Comparison of ENCODE assay signal across 21 cellular contexts in genomic region chr10:132075909-132076577, GRCh38. TPM values are rescaled to one million over a fixed set of nuclear protein-coding genes. Genes with fewer than 3 reads are reported as not detected.
DNase-seq lines count a peak whose midpoint lies in the region; ATAC-seq and TF ChIP-seq lines count a peak whose summit lies in the region.
"Had no signal": no experiment of that assay in that cellular context is flagged by ENCODE, and none has a peak within 500 bp of the region (broad histone marks: within the 10 kb centered on the region; RNA-seq: fewer than 3 reads in every experiment).

No MANE protein-coding gene starts in this region.

- no peak overlapping the region for H3K23ac ChIP-seq in neuronal stem cell (ENCODE audit: low read depth, low read length, poor library complexity)

- intact Hi-C loops in left ventricle myocardium superior (cut with micrococcal nuclease) = no loop called here

- no peak overlapping the region for H3K18ac ChIP-seq in neuronal stem cell (ENCODE audit: low read length)

- H2AK5ac ChIP-seq in neuronal stem cell (ENCODE audit: low read depth, low read length) = no peak overlapping the region

- no peak overlapping the region for H4K8ac ChIP-seq in neuronal stem cell (ENCODE audit: low read depth, low read length)

- H3K4me1 ChIP-seq in right atrium auricular region (no peaks in the 10 kb centered on the region), neuronal stem cell (ENCODE audit: control insufficient read depth in 2 of 2, insufficient read depth in 1 of 2, low read depth in 1 of 2, low read length in 2 of 2) (no peaks in the 10 kb centered on the region)
- peaks cover 16 to 42% (median 25%) of the 10 kb centered on the region in 10 experiments for H3K4me1 ChIP-seq in BLaER1 treated with 17β-estradiol and CSF1 and Interleukin-3, amounts not matched to agents 10 nM and 100 nM
- H3K4me1 ChIP-seq: A549, BE2C, Caco-2 had no signal

- H2BK5ac ChIP-seq in neuronal stem cell (ENCODE audit: low read length) = no peak overlapping the region

- no peaks in the 10 kb centered on the region for H3K4me1 Mint-ChIP-seq in activated T-cell treated with anti-CD3 and anti-CD28 coated beads, Interleukin-2, amount 50 U/mL, for 4 hours (ENCODE audit: low read depth)

- H4K91ac ChIP-seq in neuronal stem cell (ENCODE audit: low read depth, low read length, poor library complexity) = peak overlapping the region; percentile 22

- no peak for ATAC-seq in left ventricle myocardium superior
- ATAC-seq in activated T-cell treated with anti-CD3 and anti-CD28 coated beads, Interleukin-2, amount 50 U/mL, for 4 hours = no peak
- ATAC-seq: CD8-positive, alpha-beta T cell; HCT116 had no signal

- H3K9me3 Mint-ChIP-seq in activated T-cell treated with anti-CD3 and anti-CD28 coated beads, Interleukin-2, amount 50 U/mL, for 4 hours = no peaks in the 10 kb centered on the region

- H3K27me3 Mint-ChIP-seq in activated T-cell treated with anti-CD3 and anti-CD28 coated beads, Interleukin-2, amount 50 U/mL, for 4 hours (ENCODE audit: low read depth) = peaks cover 22% of the 10 kb centered on the region

- peak overlapping the region in 5 of 11 experiments; percentile 19 to 46 (median 41); a peak in 7 of 22 replicates for H3K9ac ChIP-seq in BLaER1 treated with 17β-estradiol and CSF1 and Interleukin-3, amounts not matched to agents 10 nM and 100 nM
- no peak overlapping the region for H3K9ac ChIP-seq in neuronal stem cell (ENCODE audit: low read depth, low read length, poor library complexity)
- H3K9ac ChIP-seq: GM23248 had no signal

- no peak overlapping the region for H2BK12ac ChIP-seq in neuronal stem cell (ENCODE audit: low read length)

- H3K36me3 Mint-ChIP-seq in activated T-cell treated with anti-CD3 and anti-CD28 coated beads, Interleukin-2, amount 50 U/mL, for 4 hours (ENCODE audit: insufficient read depth) = no peaks in the 10 kb centered on the region
- H3K36me3 Mint-ChIP-seq: CD4-positive, CD25-positive, alpha-beta regulatory T cell; CD8-positive, alpha-beta T cell had no signal

- H3K79me1 ChIP-seq in neuronal stem cell (ENCODE audit: low read depth, low read length) = no peaks in the 10 kb centered on the region

- H2AFZ ChIP-seq in neuronal stem cell (ENCODE audit: low read length) = no peak overlapping the region
- H2AFZ ChIP-seq: GM23248 had no signal

- H3K4me3 ChIP-seq in right atrium auricular region (no peak overlapping the region), coronary artery (no peak overlapping the region), neuronal stem cell (ENCODE audit: low read length in 2 of 2) (no peak overlapping the region)
- H3K4me3 ChIP-seq in BLaER1 treated with 17β-estradiol and CSF1 and Interleukin-3, amounts not matched to agents 10 nM and 100 nM = no peak overlapping the region; a peak in 1 of 20 replicates
- H3K4me3 ChIP-seq: A549, GM23248 had no signal

- H3K27ac ChIP-seq in right atrium auricular region = no peak overlapping the region
- H3K27ac ChIP-seq in BLaER1 treated with 17β-estradiol and CSF1 and Interleukin-3, amounts not matched to agents 10 nM and 100 nM = peak overlapping the region in 10 of 11 experiments; percentile 30 to 78 (median 69); a peak in 19 of 22 replicates
- H3K27ac ChIP-seq in coronary artery = no peak overlapping the region
- H3K27ac ChIP-seq in neuronal stem cell (replicated peaks; ENCODE audit: low read length) = no peak overlapping the region
- H3K27ac ChIP-seq in caudate nucleus (ENCODE audit: low read depth, low read length) = no peak overlapping the region
- H3K27ac ChIP-seq: A549, C4-2B, GM23248 had no signal

- H3K14ac ChIP-seq in neuronal stem cell (ENCODE audit: low read length) = no peak overlapping the region

- H4K20me1 ChIP-seq in BLaER1 treated with 17β-estradiol and CSF1 and Interleukin-3, amounts not matched to agents 10 nM and 100 nM = no peaks in the 10 kb centered on the region

- H2BK120ac ChIP-seq in neuronal stem cell (ENCODE audit: low read depth, low read length) = peak overlapping the region; percentile 61

- peak overlapping the region; percentile 51 to 81 (median 70) for H3K4me2 ChIP-seq in BLaER1 treated with 17β-estradiol and CSF1 and Interleukin-3, amounts not matched to agents 10 nM and 100 nM
- no peak overlapping the region for H3K4me2 ChIP-seq in neuronal stem cell (ENCODE audit: insufficient read depth, low read length, poor library complexity, severe bottlenecking)
- H3K4me2 ChIP-seq: A549 had no signal

- H3K27me3 ChIP-seq in right atrium auricular region (no peaks in the 10 kb centered on the region), neuronal stem cell (ENCODE audit: control insufficient read depth in 3 of 3, insufficient read depth in 3 of 3, low read depth in 1 of 3, low read length in 3 of 3) (peaks cover 0 to 7% (median 0%) of the 10 kb centered on the region in 3 experiments)
- no peaks in the 10 kb centered on the region for H3K27me3 ChIP-seq in BLaER1 treated with 17β-estradiol and CSF1 and Interleukin-3, amounts not matched to agents 10 nM and 100 nM
- H3K27me3 ChIP-seq: BE2C had no signal

- no peaks in the 10 kb centered on the region for H3K36me3 ChIP-seq in right atrium auricular region
- no peaks in the 10 kb centered on the region for H3K36me3 ChIP-seq in BLaER1 treated with 17β-estradiol and CSF1 and Interleukin-3, amounts not matched to agents 10 nM and 100 nM
- H3K36me3 ChIP-seq in neuronal stem cell (replicated peaks in 1 of 2; ENCODE audit: control insufficient read depth in 2 of 2, insufficient read depth in 2 of 2, low read length in 2 of 2) = no peaks in the 10 kb centered on the region
- H3K36me3 ChIP-seq: BE2C had no signal

- H3K4ac ChIP-seq in neuronal stem cell (ENCODE audit: low read length) = no peak overlapping the region

- no peak overlapping the region for H3K4me3 Mint-ChIP-seq in activated T-cell treated with anti-CD3 and anti-CD28 coated beads, Interleukin-2, amount 50 U/mL, for 4 hours
- H3K4me3 Mint-ChIP-seq: CD4-positive, CD25-positive, alpha-beta regulatory T cell; CD8-positive, alpha-beta T cell; H9 had no signal

- WGBS in neuronal stem cell (ENCODE audit: extremely low coverage in 2 of 2, insufficient read length in 2 of 2, insufficient replicate concordance in 1 of 2), 2 donors = no CpG with 5 or more reads among the region's 17 CpGs

- H3K9me3 ChIP-seq in right atrium auricular region (peaks cover 0 to 12% of the 10 kb centered on the region in 2 donors), neuronal stem cell (replicated peaks in 1 of 2; ENCODE audit: control insufficient read depth in 2 of 2, insufficient read depth in 1 of 2, low read depth in 1 of 2, low read length in 2 of 2) (no peaks in the 10 kb centered on the region)
- H3K9me3 ChIP-seq in BLaER1 treated with 17β-estradiol and CSF1 and Interleukin-3, amounts not matched to agents 10 nM and 100 nM (replicated peaks in 1 of 11) = peaks cover 5 to 29% (median 17%) of the 10 kb centered on the region in 11 experiments; a peak in 19 of 22 replicates
- H3K9me3 ChIP-seq: A549, BE2C, Caco-2 had no signal

- H2BK15ac ChIP-seq in neuronal stem cell (ENCODE audit: low read length) = no peak overlapping the region

- TF ChIP-seq CTCF in right atrium auricular region (IDR thresholded peaks at IDR 0.05) (no peak), coronary artery (IDR thresholded peaks at IDR 0.05) (no peak)

- DNase-seq in right atrium auricular region (ENCODE audit: low spot score) = peak; percentile 42
- no peak for DNase-seq in left ventricle myocardium superior
- DNase-seq in coronary artery (ENCODE audit: low spot score) = peak; percentile 31
- no peak for DNase-seq in neuronal stem cell (ENCODE audit: low spot score)
- no peak for DNase-seq in caudate nucleus (lab: John Stamatoyannopoulos, UW)
- no peak for DNase-seq in activated T-cell treated with anti-CD3 and anti-CD28 coated beads, Interleukin-2, amount 50 U/mL, for 4 hours
- DNase-seq: 8988T; ACHN; AML-193; BE2C; Caco-2; CD4-positive, CD25-positive, alpha-beta regulatory T cell; DMS153; DND-41; GM23248; H9 had no signal

RNA-seq across cellular contexts. Expression of gene JAKMIP3, which starts 10.3 kb away (rescaled TPM):
- under 1 TPM; 0.20 to 0.44 TPM for total RNA-seq in right atrium auricular region
- 2.0 TPM for total RNA-seq in left ventricle myocardium superior
- 0.20 TPM for polyA plus RNA-seq in neuronal stem cell (2013, experiment 1 of 2)
- 0.22 TPM for polyA plus RNA-seq in neuronal stem cell (2013, experiment 2 of 2)
- total RNA-seq in activated T-cell treated with anti-CD3 and anti-CD28 coated beads, Interleukin-2, amount 50 U/mL, for 4 hours = under 1 TPM; 0.08 to 0.35 (median 0.08) TPM
- total RNA-seq: GM23248 had no signal
- polyA plus RNA-seq: CD4-positive, CD25-positive, alpha-beta regulatory T cell had no signal

Comparison
In these comparisons a context has a peak if more than half of its experiments do, and no peak if none do; other contexts are left out.
1. DNase-seq: peak in right atrium auricular region (single experiment) and coronary artery (single experiment); none in left ventricle myocardium superior (single experiment), neuronal stem cell (single experiment), caudate nucleus (0 of 61) and activated T-cell treated with anti-CD3 and anti-CD28 coated beads, Interleukin-2, amount 50 U/mL, for 4 hours (single experiment).
2. H3K27ac ChIP-seq: peak in BLaER1 treated with 17β-estradiol and CSF1 and Interleukin-3, amounts not matched to agents 10 nM and 100 nM (10 of 11); none in right atrium auricular region (0 of 2), coronary artery (0 of 2), neuronal stem cell (single experiment) and caudate nucleus (single experiment).